ENCODE assay signal across 1 cellular context in the genomic region with DNA sequence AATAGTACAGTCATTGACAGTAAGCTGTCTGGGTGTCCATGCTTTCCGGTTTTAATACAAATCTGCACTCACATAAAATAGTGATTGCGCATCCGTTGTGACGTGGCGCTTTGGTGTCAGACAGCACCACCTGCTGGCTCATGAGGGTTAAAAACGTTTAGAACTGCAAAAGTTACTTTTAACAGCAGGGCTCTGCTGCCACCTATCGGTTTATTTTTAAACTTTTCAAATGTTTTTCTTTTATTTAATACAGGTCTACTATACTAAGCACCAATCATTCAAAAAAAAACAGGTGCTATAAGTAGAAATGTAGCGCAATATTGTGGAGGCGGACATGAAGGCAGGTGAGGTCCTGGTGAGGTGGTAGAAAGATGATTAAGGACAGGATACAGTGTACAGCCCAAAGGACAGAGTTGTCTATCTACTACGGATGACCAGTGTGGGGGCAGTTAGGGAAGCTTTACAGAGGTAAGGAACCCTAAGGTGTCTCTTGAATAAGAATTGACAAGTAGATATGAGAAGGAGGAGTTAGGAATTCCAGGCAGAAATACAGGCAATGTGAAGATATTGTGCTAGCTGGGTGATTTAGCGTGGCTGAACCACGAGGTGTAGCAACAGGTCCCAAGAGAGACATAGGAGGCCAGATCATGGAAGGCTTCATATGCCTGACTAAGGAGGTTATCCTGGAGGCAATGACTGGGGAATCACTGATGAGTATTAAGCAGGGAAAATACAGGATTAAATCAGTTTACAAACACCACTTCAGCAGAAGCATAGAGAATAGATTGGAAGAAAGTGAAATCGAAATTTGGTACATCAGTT.
TF ChIP-seq lines count a peak whose summit lies in the region.

No MANE protein-coding gene starts in this region.

TF ChIP-seq in GM12878, 131 proteins besides CTCF, POLR2A, EP300 and RAD21 (continued from another document):
- TF ChIP-seq, protein P1, sequence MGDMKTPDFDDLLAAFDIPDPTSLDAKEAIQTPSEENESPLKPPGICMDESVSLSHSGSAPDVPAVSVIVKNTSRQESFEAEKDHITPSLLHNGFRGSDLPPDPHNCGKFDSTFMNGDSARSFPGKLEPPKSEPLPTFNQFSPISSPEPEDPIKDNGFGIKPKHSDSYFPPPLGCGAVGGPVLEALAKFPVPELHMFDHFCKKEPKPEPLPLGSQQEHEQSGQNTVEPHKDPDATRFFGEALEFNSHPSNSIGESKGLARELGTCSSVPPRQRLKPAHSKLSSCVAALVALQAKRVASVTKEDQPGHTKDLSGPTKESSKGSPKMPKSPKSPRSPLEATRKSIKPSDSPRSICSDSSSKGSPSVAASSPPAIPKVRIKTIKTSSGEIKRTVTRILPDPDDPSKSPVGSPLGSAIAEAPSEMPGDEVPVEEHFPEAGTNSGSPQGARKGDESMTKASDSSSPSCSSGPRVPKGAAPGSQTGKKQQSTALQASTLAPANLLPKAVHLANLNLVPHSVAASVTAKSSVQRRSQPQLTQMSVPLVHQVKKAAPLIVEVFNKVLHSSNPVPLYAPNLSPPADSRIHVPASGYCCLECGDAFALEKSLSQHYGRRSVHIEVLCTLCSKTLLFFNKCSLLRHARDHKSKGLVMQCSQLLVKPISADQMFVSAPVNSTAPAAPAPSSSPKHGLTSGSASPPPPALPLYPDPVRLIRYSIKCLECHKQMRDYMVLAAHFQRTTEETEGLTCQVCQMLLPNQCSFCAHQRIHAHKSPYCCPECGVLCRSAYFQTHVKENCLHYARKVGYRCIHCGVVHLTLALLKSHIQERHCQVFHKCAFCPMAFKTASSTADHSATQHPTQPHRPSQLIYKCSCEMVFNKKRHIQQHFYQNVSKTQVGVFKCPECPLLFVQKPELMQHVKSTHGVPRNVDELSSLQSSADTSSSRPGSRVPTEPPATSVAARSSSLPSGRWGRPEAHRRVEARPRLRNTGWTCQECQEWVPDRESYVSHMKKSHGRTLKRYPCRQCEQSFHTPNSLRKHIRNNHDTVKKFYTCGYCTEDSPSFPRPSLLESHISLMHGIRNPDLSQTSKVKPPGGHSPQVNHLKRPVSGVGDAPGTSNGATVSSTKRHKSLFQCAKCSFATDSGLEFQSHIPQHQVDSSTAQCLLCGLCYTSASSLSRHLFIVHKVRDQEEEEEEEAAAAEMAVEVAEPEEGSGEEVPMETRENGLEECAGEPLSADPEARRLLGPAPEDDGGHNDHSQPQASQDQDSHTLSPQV (IDR thresholded peaks at IDR 0.05): peak; percentile 77; the same call in 1 of the 2 replicates
- TF ChIP-seq POLR2AphosphoS2 (IDR thresholded peaks at IDR 0.05; ENCODE audit: low read depth, low read length): no peak
- TF ChIP-seq E2F8 (IDR thresholded peaks at IDR 0.05; ENCODE audit: low read depth, partially characterized antibody): peak; percentile 49
- no peak for TF ChIP-seq GATAD2B (conservative IDR thresholded peaks at IDR 0.05; ENCODE audit: low read depth)
- 0 out of 2 replicates have a peak, but pooled peaks have one; percentile 48 for TF ChIP-seq RUNX3 (IDR thresholded peaks at IDR 0.05; ENCODE audit: low read length)
- TF ChIP-seq NR2C1 (IDR thresholded peaks at IDR 0.05): no peak
- TF ChIP-seq, protein P2, sequence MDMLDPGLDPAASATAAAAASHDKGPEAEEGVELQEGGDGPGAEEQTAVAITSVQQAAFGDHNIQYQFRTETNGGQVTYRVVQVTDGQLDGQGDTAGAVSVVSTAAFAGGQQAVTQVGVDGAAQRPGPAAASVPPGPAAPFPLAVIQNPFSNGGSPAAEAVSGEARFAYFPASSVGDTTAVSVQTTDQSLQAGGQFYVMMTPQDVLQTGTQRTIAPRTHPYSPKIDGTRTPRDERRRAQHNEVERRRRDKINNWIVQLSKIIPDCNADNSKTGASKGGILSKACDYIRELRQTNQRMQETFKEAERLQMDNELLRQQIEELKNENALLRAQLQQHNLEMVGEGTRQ (IDR thresholded peaks at IDR 0.05; ENCODE audit: borderline replicate concordance, low read depth, low read length): no peak
- TF ChIP-seq, protein P3, sequence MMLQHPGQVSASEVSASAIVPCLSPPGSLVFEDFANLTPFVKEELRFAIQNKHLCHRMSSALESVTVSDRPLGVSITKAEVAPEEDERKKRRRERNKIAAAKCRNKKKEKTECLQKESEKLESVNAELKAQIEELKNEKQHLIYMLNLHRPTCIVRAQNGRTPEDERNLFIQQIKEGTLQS (IDR thresholded peaks at IDR 0.05; ENCODE audit: borderline replicate concordance, extremely low read depth, low read depth, low read length): no peak
- TF ChIP-seq TCF7 (IDR thresholded peaks at IDR 0.05; ENCODE audit: borderline replicate concordance): 0 out of 2 replicates have a peak, but pooled peaks have one; percentile 9
- TF ChIP-seq SMARCA5 (IDR thresholded peaks at IDR 0.05): peak; percentile 77
- TF ChIP-seq POU2F2 (IDR thresholded peaks at IDR 0.05; ENCODE audit: borderline replicate concordance, low read depth, low read length): peak; percentile 57; the same call in 1 of the 3 replicates
- 0 out of 2 replicates have a peak, but pooled peaks have one; percentile 19 for TF ChIP-seq FOXM1 (IDR thresholded peaks at IDR 0.05; ENCODE audit: low read depth, low read length)
- TF ChIP-seq CBX3 (IDR thresholded peaks at IDR 0.05; ENCODE audit: borderline replicate concordance, low read depth): no peak
- no peak for TF ChIP-seq SUZ12 (IDR thresholded peaks at IDR 0.05; ENCODE audit: unreplicated experiment)
- peak; percentile 15; the same call in 1 of the 2 replicates for TF ChIP-seq ZSCAN29 (IDR thresholded peaks at IDR 0.05)
- TF ChIP-seq, protein P4, sequence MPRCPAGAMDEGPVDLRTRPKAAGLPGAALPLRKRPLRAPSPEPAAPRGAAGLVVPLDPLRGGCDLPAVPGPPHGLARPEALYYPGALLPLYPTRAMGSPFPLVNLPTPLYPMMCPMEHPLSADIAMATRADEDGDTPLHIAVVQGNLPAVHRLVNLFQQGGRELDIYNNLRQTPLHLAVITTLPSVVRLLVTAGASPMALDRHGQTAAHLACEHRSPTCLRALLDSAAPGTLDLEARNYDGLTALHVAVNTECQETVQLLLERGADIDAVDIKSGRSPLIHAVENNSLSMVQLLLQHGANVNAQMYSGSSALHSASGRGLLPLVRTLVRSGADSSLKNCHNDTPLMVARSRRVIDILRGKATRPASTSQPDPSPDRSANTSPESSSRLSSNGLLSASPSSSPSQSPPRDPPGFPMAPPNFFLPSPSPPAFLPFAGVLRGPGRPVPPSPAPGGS (IDR thresholded peaks at IDR 0.05; ENCODE audit: borderline replicate concordance, insufficient read depth, low read depth, low read length, poor library complexity, severe bottlenecking): no peak
- no peak for TF ChIP-seq RAD51 (IDR thresholded peaks at IDR 0.05)
- TF ChIP-seq, protein P5, sequence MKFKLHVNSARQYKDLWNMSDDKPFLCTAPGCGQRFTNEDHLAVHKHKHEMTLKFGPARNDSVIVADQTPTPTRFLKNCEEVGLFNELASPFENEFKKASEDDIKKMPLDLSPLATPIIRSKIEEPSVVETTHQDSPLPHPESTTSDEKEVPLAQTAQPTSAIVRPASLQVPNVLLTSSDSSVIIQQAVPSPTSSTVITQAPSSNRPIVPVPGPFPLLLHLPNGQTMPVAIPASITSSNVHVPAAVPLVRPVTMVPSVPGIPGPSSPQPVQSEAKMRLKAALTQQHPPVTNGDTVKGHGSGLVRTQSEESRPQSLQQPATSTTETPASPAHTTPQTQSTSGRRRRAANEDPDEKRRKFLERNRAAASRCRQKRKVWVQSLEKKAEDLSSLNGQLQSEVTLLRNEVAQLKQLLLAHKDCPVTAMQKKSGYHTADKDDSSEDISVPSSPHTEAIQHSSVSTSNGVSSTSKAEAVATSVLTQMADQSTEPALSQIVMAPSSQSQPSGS (IDR thresholded peaks at IDR 0.05; ENCODE audit: low read length): peak; percentile 38; the same call in 1 of the 2 replicates
- no peak for TF ChIP-seq ZNF384 (IDR thresholded peaks at IDR 0.05; ENCODE audit: borderline replicate concordance, low read depth, low read length)
- peak; percentile 91 for TF ChIP-seq SMC3 (IDR thresholded peaks at IDR 0.05; ENCODE audit: borderline replicate concordance, low read length)
- TF ChIP-seq, protein P6, sequence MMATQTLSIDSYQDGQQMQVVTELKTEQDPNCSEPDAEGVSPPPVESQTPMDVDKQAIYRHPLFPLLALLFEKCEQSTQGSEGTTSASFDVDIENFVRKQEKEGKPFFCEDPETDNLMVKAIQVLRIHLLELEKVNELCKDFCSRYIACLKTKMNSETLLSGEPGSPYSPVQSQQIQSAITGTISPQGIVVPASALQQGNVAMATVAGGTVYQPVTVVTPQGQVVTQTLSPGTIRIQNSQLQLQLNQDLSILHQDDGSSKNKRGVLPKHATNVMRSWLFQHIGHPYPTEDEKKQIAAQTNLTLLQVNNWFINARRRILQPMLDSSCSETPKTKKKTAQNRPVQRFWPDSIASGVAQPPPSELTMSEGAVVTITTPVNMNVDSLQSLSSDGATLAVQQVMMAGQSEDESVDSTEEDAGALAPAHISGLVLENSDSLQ (IDR thresholded peaks at IDR 0.05): 0 out of 2 replicates have a peak, but pooled peaks have one; percentile 6
- peak; percentile 87 for TF ChIP-seq CREB1 (IDR thresholded peaks at IDR 0.05; ENCODE audit: low read depth)
- TF ChIP-seq JUNB (IDR thresholded peaks at IDR 0.05): no peak
- no peak for TF ChIP-seq ESRRA (IDR thresholded peaks at IDR 0.05; ENCODE audit: low read length)
